Comparison of ENCODE assay signal across 1 cellular context in the genomic region with DNA sequence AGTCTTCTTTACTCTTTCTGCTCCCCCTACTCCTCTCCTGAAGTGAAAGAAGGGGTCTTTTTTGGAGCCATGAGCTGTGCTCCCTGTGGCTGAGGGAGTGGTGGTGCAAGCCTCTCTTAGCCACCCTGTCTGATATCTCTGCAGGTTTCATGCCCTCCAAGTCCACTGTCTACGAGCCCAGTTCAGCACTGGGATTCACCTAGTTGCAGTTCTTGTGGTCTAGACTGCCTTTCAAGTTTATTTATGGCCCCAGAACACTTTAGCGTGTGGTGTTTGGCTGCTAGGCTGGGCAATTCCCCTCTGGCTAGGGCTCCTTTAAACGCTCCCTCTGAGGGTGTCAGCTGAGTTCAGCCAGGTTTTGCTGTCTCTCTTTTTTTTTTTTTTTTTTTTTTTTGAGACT.
TF ChIP-seq lines count a peak whose summit lies in the region.

No MANE protein-coding gene starts in this region.

TF ChIP-seq in H1, 55 proteins besides CTCF, POLR2A, EP300 and RAD21:
- TF ChIP-seq SUZ12 (IDR thresholded peaks at IDR 0.05; ENCODE audit: low read length) (no peak), POU5F1 (IDR thresholded peaks at IDR 0.05; ENCODE audit: low read depth, low read length) (no peak), RNF2 (IDR thresholded peaks at IDR 0.05; ENCODE audit: borderline replicate concordance, low read depth, low read length, missing control alignments, poor library complexity, severe bottlenecking) (no peak), CTBP2 (IDR thresholded peaks at IDR 0.05; ENCODE audit: borderline replicate concordance, insufficient read depth, insufficient read length, low read length) (no peak), SIRT6 (IDR thresholded peaks at IDR 0.05; ENCODE audit: low read length) (no peak), TCF12 (IDR thresholded peaks at IDR 0.05; ENCODE audit: low read depth, low read length) (no peak), RBBP5 (IDR thresholded peaks at IDR 0.05; ENCODE audit: borderline replicate concordance, low read depth, low read length) (no peak), ASH2L (IDR thresholded peaks at IDR 0.05; ENCODE audit: low read length) (no peak), BCL11A (IDR thresholded peaks at IDR 0.05; ENCODE audit: low read depth in 2 of 2, low read length in 2 of 2) (no peak), MAFK (IDR thresholded peaks at IDR 0.05; ENCODE audit: low read depth, low read length) (no peak), ZNF274 (IDR thresholded peaks at IDR 0.05; ENCODE audit: borderline replicate concordance, extremely low read depth, low read length) (no peak), RFX5 (IDR thresholded peaks at IDR 0.05; ENCODE audit: borderline replicate concordance, low read depth, low read length) (no peak), KDM1A (IDR thresholded peaks at IDR 0.05; ENCODE audit: borderline replicate concordance, low read length) (no peak), NRF1 (IDR thresholded peaks at IDR 0.05; ENCODE audit: low read depth, low read length) (no peak), CBX5 (IDR thresholded peaks at IDR 0.05; ENCODE audit: low read depth, low read length) (no peak), SRF (IDR thresholded peaks at IDR 0.05; ENCODE audit: low read depth, low read length) (no peak)
- TF ChIP-seq, protein P1, sequence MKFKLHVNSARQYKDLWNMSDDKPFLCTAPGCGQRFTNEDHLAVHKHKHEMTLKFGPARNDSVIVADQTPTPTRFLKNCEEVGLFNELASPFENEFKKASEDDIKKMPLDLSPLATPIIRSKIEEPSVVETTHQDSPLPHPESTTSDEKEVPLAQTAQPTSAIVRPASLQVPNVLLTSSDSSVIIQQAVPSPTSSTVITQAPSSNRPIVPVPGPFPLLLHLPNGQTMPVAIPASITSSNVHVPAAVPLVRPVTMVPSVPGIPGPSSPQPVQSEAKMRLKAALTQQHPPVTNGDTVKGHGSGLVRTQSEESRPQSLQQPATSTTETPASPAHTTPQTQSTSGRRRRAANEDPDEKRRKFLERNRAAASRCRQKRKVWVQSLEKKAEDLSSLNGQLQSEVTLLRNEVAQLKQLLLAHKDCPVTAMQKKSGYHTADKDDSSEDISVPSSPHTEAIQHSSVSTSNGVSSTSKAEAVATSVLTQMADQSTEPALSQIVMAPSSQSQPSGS (IDR thresholded peaks at IDR 0.05; ENCODE audit: low read length), result no peak
- TF ChIP-seq, protein P2, sequence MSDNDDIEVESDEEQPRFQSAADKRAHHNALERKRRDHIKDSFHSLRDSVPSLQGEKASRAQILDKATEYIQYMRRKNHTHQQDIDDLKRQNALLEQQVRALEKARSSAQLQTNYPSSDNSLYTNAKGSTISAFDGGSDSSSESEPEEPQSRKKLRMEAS (IDR thresholded peaks at IDR 0.05), result no peak
